16 cellular contexts compared by ENCODE assay signal in the genomic region with DNA sequence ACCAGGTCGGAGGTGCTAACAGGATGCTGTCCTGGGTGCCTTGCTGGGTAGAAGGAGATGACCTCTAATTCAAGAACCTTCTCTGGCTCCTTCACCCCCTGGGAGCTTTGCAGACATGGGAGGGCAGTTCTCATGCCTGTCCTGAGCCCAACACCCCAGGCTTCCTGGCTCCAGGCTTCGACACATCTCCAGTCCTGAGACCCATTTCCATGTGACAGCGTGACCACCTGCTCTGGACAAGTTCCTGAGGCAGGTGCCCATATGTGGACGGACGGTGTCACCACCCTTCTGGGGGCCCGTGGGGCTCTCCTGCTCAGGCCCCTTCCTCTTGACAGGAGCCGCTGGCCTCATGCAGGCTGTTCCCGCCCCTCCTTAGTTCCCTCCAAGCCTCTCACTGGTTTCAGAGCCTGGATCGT.
"Had no signal": no experiment of that assay in that cellular context is flagged by ENCODE, and none has a peak within 500 bp of the region (broad histone marks: within the 10 kb centered on the region; RNA-seq: fewer than 3 reads in every experiment).

No MANE protein-coding gene starts in this region.

- H3K4me1 ChIP-seq: colonic mucosa, testis had no signal

- H3K27me3 ChIP-seq: colonic mucosa, testis had no signal

- H3K9me3 ChIP-seq: colonic mucosa, testis had no signal

- ATAC-seq: activated naive CD8-positive, alpha-beta T cell treated with anti-CD3 and anti-CD28 coated beads, Interleukin-2, amount 50 U/mL, for 24 hours; left cardiac atrium; naive thymus-derived CD4-positive, alpha-beta T cell had no signal

- H3K27ac ChIP-seq: colonic mucosa, testis had no signal

- H3K36me3 ChIP-seq: colonic mucosa had no signal

- H3K4me3 ChIP-seq: colonic mucosa, testis had no signal

- DNase-seq: activated CD4-positive, alpha-beta T cell treated with anti-CD3 and anti-CD28 coated beads, Interleukin-2, amount 50 U/mL, for 4 hours; activated CD4-positive, CD25-positive, alpha-beta regulatory T cell treated with anti-CD3 and anti-CD28 coated beads, Interleukin-2, amount 50 U/mL, for 72 hours; activated naive CD4-positive, alpha-beta T cell treated with Interleukin-2 at 50 U/mL for 16 hours; activated naive CD8-positive, alpha-beta T cell treated with anti-CD3 and anti-CD28 coated beads, Interleukin-2, amount 50 U/mL, for 24 hours; caudate nucleus; colonic mucosa; effector CD8-positive, alpha-beta T cell; hippocampal formation; left cardiac atrium; occipital lobe; stimulated activated CD4-positive, alpha-beta T cell treated with anti-CD3 and anti-CD28 coated beads, Interleukin-15, amount 100 ng/mL, for 24 hours; stimulated activated CD4-positive, alpha-beta T cell treated with anti-CD3 and anti-CD28 coated beads, Interleukin-4, amount 100 ng/mL, for 24 hours; testis had no signal

- FAIRE-seq: astrocyte, urothelium cell line had no signal
